Comparison of ENCODE assay signal across 19 cellular contexts in genomic region chr3:61855211-61855610, GRCh38.
DNase-seq lines count a peak whose midpoint lies in the region; TF ChIP-seq lines count a peak whose summit lies in the region.
"Had no signal": no experiment of that assay in that cellular context is flagged by ENCODE, and none has a peak within 500 bp of the region (broad histone marks: within the 10 kb centered on the region; RNA-seq: fewer than 3 reads in every experiment).

No MANE protein-coding gene starts in this region.

- TF ChIP-seq EP300 in suprapubic skin (IDR thresholded peaks at IDR 0.05): no peak

- DNase-seq in AG10803 (ENCODE audit: low read depth): peak; percentile 63
- DNase-seq in LHCN-M2 (ENCODE audit: low read depth): peak; percentile 35
- peak; percentile 18 for DNase-seq in astrocyte of the spinal cord (ENCODE audit: low read depth, low spot score)
- DNase-seq in fibroblast of the aortic adventitia (ENCODE audit: low read depth): peak; percentile 51
- no peak for DNase-seq in SHP77 treated with DMSO at 0.1 percent for 48 hours (lab: John Stamatoyannopoulos, UW)
- no peak for DNase-seq in suprapubic skin (ENCODE audit: low spot score in 2 of 2)
- DNase-seq in vagina (ENCODE audit: extremely low spot score in 2 of 2): no peak
- DNase-seq: CD4-positive, CD25-positive, alpha-beta regulatory T cell; H7; Karpas-422; MM.1S; NCI-H1048; NCI-H1436; NCI-H187 treated with DMSO at 0.1 percent for 48 hours; NCI-H2107; NCI-H226; NCI-H510A treated with DMSO at 0.1 percent for 48 hours; NCI-H748 treated with DMSO at 0.1 percent for 48 hours; SJCRH30 had no signal

- TF ChIP-seq POLR2A in suprapubic skin (IDR thresholded peaks at IDR 0.05) (no peak), vagina (IDR thresholded peaks at IDR 0.05) (no peak)

- H3K27ac ChIP-seq in suprapubic skin (no peak overlapping the region), vagina (no peak overlapping the region)
- H3K27ac ChIP-seq: SJCRH30 had no signal

- in situ Hi-C loops in astrocyte of the spinal cord (cut with HindIII; ENCODE audit: low sequenced_read_pairs): no loop called here

- H3K4me1 ChIP-seq in suprapubic skin (no peaks in the 10 kb centered on the region), vagina (no peaks in the 10 kb centered on the region)
- H3K4me1 ChIP-seq: SJCRH30 had no signal

- 100% methylated on average over 1 of the region's 1 CpG for WGBS in suprapubic skin

- H3K27me3 ChIP-seq in suprapubic skin (no peaks in the 10 kb centered on the region), vagina (no peaks in the 10 kb centered on the region)
- H3K27me3 ChIP-seq: SJCRH30 had no signal

- intact Hi-C loops in vagina (cut with DNase I): no loop called here

- no peaks in the 10 kb centered on the region for H3K36me3 ChIP-seq in suprapubic skin
- no peaks in the 10 kb centered on the region for H3K36me3 ChIP-seq in vagina
- H3K36me3 ChIP-seq: SJCRH30 had no signal

- H3K4me3 ChIP-seq in AG10803 (ENCODE audit: low read length): no peak overlapping the region
- H3K4me3 ChIP-seq in astrocyte of the spinal cord (ENCODE audit: low read depth, low read length): no peak overlapping the region
- no peak overlapping the region for H3K4me3 ChIP-seq in fibroblast of the aortic adventitia (ENCODE audit: low read depth, low read length)
- H3K4me3 ChIP-seq in suprapubic skin: no peak overlapping the region
- H3K4me3 ChIP-seq in vagina: no peak overlapping the region
- H3K4me3 ChIP-seq: SJCRH30 had no signal

- H3K9me3 ChIP-seq in suprapubic skin (no peaks in the 10 kb centered on the region), vagina (no peaks in the 10 kb centered on the region)
- H3K9me3 ChIP-seq: SJCRH30 had no signal

- TF ChIP-seq CTCF in AG10803 (conservative IDR thresholded peaks at IDR 0.05; ENCODE audit: low read length) (no peak), astrocyte of the spinal cord (IDR thresholded peaks at IDR 0.05; ENCODE audit: low read depth, low read length) (no peak), fibroblast of the aortic adventitia (IDR thresholded peaks at IDR 0.05; ENCODE audit: insufficient read depth, low read length) (no peak), suprapubic skin (IDR thresholded peaks at IDR 0.05) (no peak), vagina (IDR thresholded peaks at IDR 0.05) (no peak)

Comparison
In these comparisons a context has a peak if more than half of its experiments do, and no peak if none do; other contexts are left out.
1. DNase-seq: peak in AG10803 (single experiment), LHCN-M2 (single experiment), astrocyte of the spinal cord (single experiment) and fibroblast of the aortic adventitia (single experiment); none in SHP77 treated with DMSO at 0.1 percent for 48 hours (single experiment), suprapubic skin (0 of 2) and vagina (0 of 2).